In genomic region chr2:43224131-43224570, GRCh38 we compare ENCODE assay signal across 8 cellular contexts. TPM values are rescaled to one million over a fixed set of nuclear protein-coding genes. Genes with fewer than 3 reads are reported as not detected.
DNase-seq lines count a peak whose midpoint lies in the region; ATAC-seq and TF ChIP-seq lines count a peak whose summit lies in the region.

No MANE protein-coding gene starts in this region.

- intact Hi-C loops in gastrocnemius medialis (cut with DNase I; ENCODE audit: low total_unique reads), result no loop called here

- no peaks in the 10 kb centered on the region for H3K9me3 ChIP-seq in gastrocnemius medialis

- peak overlapping the region; percentile 76 to 99 (median 96) for H3K4me3 ChIP-seq in gastrocnemius medialis

- H3K27ac ChIP-seq in angular gyrus (ENCODE audit: low read depth, low read length), result peak overlapping the region; percentile 94
- H3K27ac ChIP-seq in gastrocnemius medialis, result peak overlapping the region; percentile 99 to 100 (median 100)

- no peak for TF ChIP-seq POLR2A in gastrocnemius medialis (IDR thresholded peaks at IDR 0.05)

- peaks cover 55 to 62% of the 10 kb centered on the region in 2 donors for H3K4me1 ChIP-seq in gastrocnemius medialis

- in situ Hi-C loops in gastrocnemius medialis (cut with MboI; ENCODE audit: low sequenced_read_pairs in 4 of 4), result loop anchor here in 2 of 4 donors (10.0 kb wide), 3 partner anchors 49 to 249 kb away; no protein-coding TSS in a partner anchor

- peaks cover 0 to 17% of the 10 kb centered on the region in 2 donors for H3K36me3 ChIP-seq in gastrocnemius medialis

- no peak for ATAC-seq in activated CD4-positive, CD25-positive, alpha-beta regulatory T cell treated with anti-CD3 and anti-CD28 coated beads, Interleukin-2, amount 50 U/mL, for 24 hours
- no peak for ATAC-seq in gastrocnemius medialis
- no peak for ATAC-seq in HG03342 (IDR thresholded peaks at IDR 0.05; ENCODE audit: unreplicated experiment)
- ATAC-seq in GM21786 (IDR thresholded peaks at IDR 0.05; ENCODE audit: unreplicated experiment), result no peak

- TF ChIP-seq CTCF in gastrocnemius medialis (IDR thresholded peaks at IDR 0.05 in 4 of 5, conservative IDR thresholded peaks at IDR 0.05 in 1 of 5), result peak in 2 of 5 experiments; percentile 26 to 37

- no peaks in the 10 kb centered on the region for H3K27me3 ChIP-seq in gastrocnemius medialis

- DNase-seq in activated CD4-positive, CD25-positive, alpha-beta regulatory T cell (lab: John Stamatoyannopoulos, UW), result peak; percentile 25 to 58 (median 42)
- DNase-seq in T-helper 1 cell, result peak; percentile 32 to 83 (median 54)
- DNase-seq in hippocampal formation (lab: John Stamatoyannopoulos, UW), result peak; percentile 53 to 54
- DNase-seq in gastrocnemius medialis, result peak in 1 of 2 donors; percentile 69

RNA-seq across cellular contexts. Expression of gene ZFP36L2, which starts 2.3 kb away (rescaled TPM):
- 10 to 100 TPM; 15.5 to 58.6 (median 44.8) TPM for total RNA-seq in gastrocnemius medialis
